Comparison of ENCODE assay signal across 8 cellular contexts in genomic region chrX:68571292-68572256, GRCh38.
A peak's percentile ranks its signal among the peaks of the same experiment; 100 is the strongest.
DNase-seq lines count a peak whose midpoint lies in the region; ATAC-seq lines count a peak whose summit lies in the region.

No MANE protein-coding gene starts in this region.

- DNase-seq in ELR (ENCODE audit: low read depth) (peak; percentile 82), NCI-H82 (lab: John Stamatoyannopoulos, UW) (no peak), HuH-7.5 (ENCODE audit: low spot score) (no peak), left colon (no peak)
- DNase-seq in activated naive CD8-positive, alpha-beta T cell treated with anti-CD3 and anti-CD28 coated beads, Interleukin-2, amount 50 U/mL, for 24 hours = no peak
- DNase-seq in stimulated activated CD4-positive, alpha-beta T cell treated with anti-CD3 and anti-CD28 coated beads, TNF-alpha, amount 100 ng/mL, for 48 hours (ENCODE audit: low read depth in 3 of 3) = peak in 2 of 3 donors; percentile 6

- intact Hi-C loops in left colon (cut with DNase I, micrococcal nuclease) = no loop called here

- ATAC-seq in GM19468 (IDR thresholded peaks at IDR 0.05; ENCODE audit: extremely low read depth, unreplicated experiment) = peak; percentile 68
- peak; percentile 88 for ATAC-seq in HG03457 (IDR thresholded peaks at IDR 0.05; ENCODE audit: unreplicated experiment)
- ATAC-seq in activated naive CD8-positive, alpha-beta T cell treated with anti-CD3 and anti-CD28 coated beads, Interleukin-2, amount 50 U/mL, for 24 hours = peak; percentile 93
- ATAC-seq in left colon = no peak

- H3K27ac Mint-ChIP-seq in activated naive CD8-positive, alpha-beta T cell treated with anti-CD3 and anti-CD28 coated beads, Interleukin-2, amount 50 U/mL, for 24 hours = peak overlapping the region; percentile 41

- H3K9me3 Mint-ChIP-seq in activated naive CD8-positive, alpha-beta T cell treated with anti-CD3 and anti-CD28 coated beads, Interleukin-2, amount 50 U/mL, for 24 hours = no peaks in the 10 kb centered on the region

- H3K4me3 Mint-ChIP-seq in activated naive CD8-positive, alpha-beta T cell treated with anti-CD3 and anti-CD28 coated beads, Interleukin-2, amount 50 U/mL, for 24 hours = no peak overlapping the region

- peaks cover 26% of the 10 kb centered on the region for H3K4me1 Mint-ChIP-seq in activated naive CD8-positive, alpha-beta T cell treated with anti-CD3 and anti-CD28 coated beads, Interleukin-2, amount 50 U/mL, for 24 hours

- H3K27me3 Mint-ChIP-seq in activated naive CD8-positive, alpha-beta T cell treated with anti-CD3 and anti-CD28 coated beads, Interleukin-2, amount 50 U/mL, for 24 hours = no peaks in the 10 kb centered on the region

- H3K36me3 Mint-ChIP-seq in activated naive CD8-positive, alpha-beta T cell treated with anti-CD3 and anti-CD28 coated beads, Interleukin-2, amount 50 U/mL, for 24 hours (ENCODE audit: low read depth) = peaks cover 9% of the 10 kb centered on the region

Comparison
In these comparisons a context has a peak if more than half of its experiments do, and no peak if none do; other contexts are left out.
1. DNase-seq: peak in ELR (single experiment) and stimulated activated CD4-positive, alpha-beta T cell treated with anti-CD3 and anti-CD28 coated beads, TNF-alpha, amount 100 ng/mL, for 48 hours (2 of 3); none in activated naive CD8-positive, alpha-beta T cell treated with anti-CD3 and anti-CD28 coated beads, Interleukin-2, amount 50 U/mL, for 24 hours (single experiment), NCI-H82 (single experiment), HuH-7.5 (single experiment) and left colon (0 of 2).